Comparison of ENCODE assay signal across 18 cellular contexts in the genomic region with DNA sequence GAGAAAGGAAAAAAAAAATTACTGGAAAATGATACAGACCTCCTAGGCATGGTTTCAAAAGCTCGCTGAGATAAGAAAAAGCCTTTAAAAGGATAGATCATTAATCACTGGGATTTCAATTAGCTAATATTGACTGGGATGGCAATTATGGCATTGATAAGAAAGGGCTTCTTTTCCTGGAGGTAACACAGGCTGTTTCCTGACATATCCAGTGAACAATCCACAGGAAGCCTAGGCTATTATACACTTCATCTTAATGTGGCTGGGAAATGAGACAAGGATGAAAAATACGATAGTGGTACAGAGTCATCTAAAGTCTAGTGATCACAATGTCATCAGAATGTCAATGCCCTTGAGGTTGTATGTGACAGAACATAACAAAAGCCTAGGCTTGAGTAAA.
"Had no signal": no experiment of that assay in that cellular context is flagged by ENCODE, and none has a peak within 500 bp of the region (broad histone marks: within the 10 kb centered on the region; RNA-seq: fewer than 3 reads in every experiment).

No MANE protein-coding gene starts in this region.

- ATAC-seq: left cardiac atrium, lower lobe of right lung, natural killer cell had no signal

- H3K9me3 ChIP-seq: left ventricle myocardium inferior, lower lobe of right lung, ovary, right atrium auricular region, sigmoid colon had no signal

- H3K27ac ChIP-seq: dorsolateral prefrontal cortex, hepatocyte, left ventricle myocardium inferior, lower lobe of right lung, neural progenitor cell, ovary, right atrium auricular region, sigmoid colon, skin epidermis had no signal

- H2AFZ ChIP-seq: hepatocyte, neural progenitor cell had no signal

- H3K79me2 ChIP-seq: hepatocyte had no signal

- DNase-seq: dorsolateral prefrontal cortex; effector CD8-positive, alpha-beta T cell; foreskin melanocyte; head of caudate nucleus; kidney; left cardiac atrium; left ventricle myocardium inferior; lower lobe of right lung; natural killer cell; nucleus accumbens; ovary; sigmoid colon; stimulated activated naive CD4-positive, alpha-beta T cell treated with Interleukin-2 at 50 U/mL for 16 hours; trophoblast cell had no signal

- H3K4me1 ChIP-seq: left ventricle myocardium inferior, lower lobe of right lung, right atrium auricular region, sigmoid colon had no signal

- H3K4me3 ChIP-seq: dorsolateral prefrontal cortex, hepatocyte, left ventricle myocardium inferior, lower lobe of right lung, neural progenitor cell, ovary, right atrium auricular region, sigmoid colon, skin epidermis had no signal

- H3K36me3 ChIP-seq: left ventricle myocardium inferior, lower lobe of right lung, neural progenitor cell, ovary, right atrium auricular region, sigmoid colon had no signal

- H3K27me3 ChIP-seq: dorsolateral prefrontal cortex, hepatocyte, neural progenitor cell, ovary, right atrium auricular region, sigmoid colon had no signal
